In genomic region chr1:47436979-47437517, GRCh38 we compare ENCODE assay signal across 9 cellular contexts. TPM values are rescaled to one million over a fixed set of nuclear protein-coding genes. Genes with fewer than 3 reads are reported as not detected.
DNase-seq lines count a peak whose midpoint lies in the region; ATAC-seq, FAIRE-seq and TF ChIP-seq lines count a peak whose summit lies in the region.
"Had no signal": no experiment of that assay in that cellular context is flagged by ENCODE, and none has a peak within 500 bp of the region (broad histone marks: within the 10 kb centered on the region; RNA-seq: fewer than 3 reads in every experiment).

No MANE protein-coding gene starts in this region.

- DNase-seq in GM12864 (ENCODE audit: low read depth), result no peak
- peak; percentile 40 to 77 for DNase-seq in NCI-H526 (lab: John Stamatoyannopoulos, UW)
- DNase-seq in choroid plexus epithelial cell (ENCODE audit: low read depth), result peak; percentile 75
- DNase-seq in lung microvascular endothelial cell (ENCODE audit: low read depth in 2 of 2), result peak; percentile 39 to 43
- DNase-seq in urothelium cell line (ENCODE audit: low spot score), result peak; percentile 33
- no peak for DNase-seq in OCI-M2 (lab: John Stamatoyannopoulos, UW; ENCODE audit: unreplicated experiment)

- no peak for TF ChIP-seq CTCF in 22Rv1 (IDR thresholded peaks at IDR 0.05)
- no peak for TF ChIP-seq CTCF in GM12864 (IDR thresholded peaks at IDR 0.05; ENCODE audit: low read depth, low read length, missing control alignments)
- no peak for TF ChIP-seq CTCF in choroid plexus epithelial cell (conservative IDR thresholded peaks at IDR 0.05; ENCODE audit: low read depth, low read length)

- peak; percentile 16 for ATAC-seq in HG02610 (IDR thresholded peaks at IDR 0.05; ENCODE audit: unreplicated experiment)

- FAIRE-seq in urothelium cell line (lab: Jason Lieb, UNC), result no peak

- H3K27ac ChIP-seq in 22Rv1, result peak overlapping the region; percentile 50

- H3K4me3 ChIP-seq in GM12864 (ENCODE audit: low read depth, low read length) (peak overlapping the region; percentile 73), choroid plexus epithelial cell (ENCODE audit: low read depth, low read length) (peak overlapping the region; percentile 86)

RNA-seq across cellular contexts. Expression of gene FOXD2, which starts 0.8 kb away (rescaled TPM):
- under 0.01 TPM in 2 replicates for total RNA-seq in lung microvascular endothelial cell

RNA-seq across cellular contexts. Expression of gene FOXE3, which starts 21.0 kb away (rescaled TPM):
- total RNA-seq in lung microvascular endothelial cell, result not detected in 2 replicates
- total RNA-seq: HT1080 had no signal

Comparison
In these comparisons a context has a peak if more than half of its experiments do, and no peak if none do; other contexts are left out.
1. DNase-seq: peak in NCI-H526 (2 of 2), choroid plexus epithelial cell (single experiment), lung microvascular endothelial cell (2 of 2) and urothelium cell line (single experiment); none in GM12864 (single experiment) and OCI-M2 (single experiment).